8 cellular contexts compared by ENCODE assay signal in the genomic region with DNA sequence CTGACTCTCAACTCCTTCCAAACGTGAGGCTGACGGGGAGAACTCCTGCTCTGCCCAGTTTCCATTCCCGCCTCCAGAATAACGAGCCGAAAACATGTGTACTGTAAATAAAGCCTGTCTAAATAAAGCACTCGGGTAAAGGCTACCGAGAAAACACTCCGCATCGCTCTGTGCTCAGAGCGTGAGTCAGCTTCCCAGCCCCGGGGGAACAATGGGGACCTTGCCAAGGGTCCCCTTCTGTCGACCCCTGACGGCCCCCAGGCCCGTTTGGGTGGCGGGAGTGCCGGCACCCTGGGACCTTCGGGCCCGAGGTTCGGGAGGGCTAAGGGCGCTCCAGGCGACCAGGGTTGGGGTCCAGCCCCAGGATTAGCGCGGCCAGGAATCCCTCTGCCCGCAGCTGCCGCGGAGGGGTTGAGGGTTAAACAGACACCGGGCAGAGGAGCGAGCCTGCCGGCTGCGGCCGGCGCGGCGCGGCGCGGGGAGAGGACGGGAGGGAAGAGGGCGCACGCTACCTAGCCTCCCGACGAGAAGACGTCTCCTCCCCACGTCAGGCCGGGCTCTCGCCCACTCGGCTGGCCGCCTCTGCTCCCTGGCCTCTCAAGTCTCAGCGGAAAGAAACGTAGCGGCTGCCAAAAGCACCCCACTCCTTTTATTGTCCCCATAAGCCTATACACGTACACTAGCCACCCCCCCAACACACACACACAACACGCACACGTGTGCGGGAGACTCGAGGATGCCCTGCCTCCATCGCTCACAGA.
DNase-seq lines count a peak whose midpoint lies in the region; ATAC-seq, FAIRE-seq and TF ChIP-seq lines count a peak whose summit lies in the region.

No MANE protein-coding gene starts in this region.

- peaks cover 0 to 3% of the 10 kb centered on the region in 2 experiments; a peak in 2 of 4 replicates for H3K27me3 ChIP-seq in GM12878 (replicated peaks in 1 of 2; ENCODE audit: control insufficient read depth in 2 of 2, insufficient read depth in 2 of 2, low read length in 1 of 2)

- H3K4me3 ChIP-seq in GM12878 = no peak overlapping the region

- intact Hi-C loops in GM12878 (cut with micrococcal nuclease; ENCODE audit: unreplicated experiment) = loop anchor here (5.0 to 10.0 kb wide), 3 partner anchors 85 to 197 kb away; partner anchors contain the start of gene BCOR

- H3K9ac ChIP-seq in GM12878 (ENCODE audit: control insufficient read depth, insufficient read depth, low read length) = no peak overlapping the region; the same call in 1 of the 2 replicates

- no peaks in the 10 kb centered on the region for H3K36me3 ChIP-seq in GM12878 (ENCODE audit: control insufficient read depth in 2 of 2, insufficient read depth in 2 of 2, low read length in 1 of 2)

- WGBS in GM12878 (ENCODE audit: insufficient coverage, insufficient replicate concordance, low lambda C conversion rate, missing lambda C conversion rate) = 31% methylated on average over 46 of the region's 57 CpGs

- RAD21 ChIA-PET in GM12878 (lab: Charles Lee; ENCODE audit: unreplicated experiment) = interaction anchor here (1.7 to 1.8 kb wide), 2 partner anchors 84 to 159 kb away, joined by 3 to 5 read pairs; no protein-coding TSS in a partner anchor

- BruUV-seq in GM12878 (replicated peaks; lab: Mats Ljungman, UMichigan) = no TSS peak

- no peak for FAIRE-seq in GM12878 (lab: Jason Lieb, UNC)

- no peak for TF ChIP-seq POLR2A in GM12878 (IDR thresholded peaks at IDR 0.05; ENCODE audit: low read depth, low read length)

- SMC1A ChIA-PET in GM12878 (lab: Charles Lee; ENCODE audit: uncharacterized antibody, unreplicated experiment) = no interaction called here

- H2AFZ ChIP-seq in GM12878 (ENCODE audit: control insufficient read depth, low read depth, low read length) = peak overlapping the region; percentile 39; the same call in 1 of the 2 replicates

- peaks cover 5% of the 10 kb centered on the region; the same call in 1 of the 2 replicates for H3K4me1 ChIP-seq in GM12878 (ENCODE audit: control insufficient read depth, insufficient read depth, low read length)

- H3K9me3 ChIP-seq in GM12878 (replicated peaks; ENCODE audit: control insufficient read depth, insufficient read depth, low read length) = peaks cover 11% of the 10 kb centered on the region

- H3K79me2 ChIP-seq in GM12878 (ENCODE audit: control insufficient read depth, insufficient read depth, low read length) = no peaks in the 10 kb centered on the region

- TF ChIP-seq EP300 in GM12878 (IDR thresholded peaks at IDR 0.05; ENCODE audit: borderline replicate concordance in 1 of 2, control insufficient read depth in 1 of 2, low read depth in 2 of 2, low read length in 2 of 2) = no peak

- DNase-seq in M059J (ENCODE audit: low read depth) (peak; percentile 68), GM12878 (ENCODE audit: low read depth, low spot score) (no peak), left kidney (ENCODE audit: low read depth, low spot score) (peak; percentile 39), GOT3 (lab: John Stamatoyannopoulos, UW) (no peak)
- DNase-seq in effector CD4-positive, alpha-beta T cell = no peak

- no peaks in the 10 kb centered on the region for H4K20me1 ChIP-seq in GM12878 (ENCODE audit: control insufficient read depth, insufficient read depth)

- no peak for TF ChIP-seq RAD21 in GM12878 (IDR thresholded peaks at IDR 0.05; ENCODE audit: insufficient read depth, low read depth, low read length)

- H3K27ac ChIP-seq in GM12878 (ENCODE audit: control insufficient read depth, insufficient read depth) (no peak overlapping the region), temporal lobe (ENCODE audit: low read depth, low read length) (peak overlapping the region; percentile 27)

- CTCF ChIA-PET in GM12878 (lab: Yijun Ruan, JAX) = no interaction called here

- ATAC-seq in GM18909 (IDR thresholded peaks at IDR 0.05; ENCODE audit: poor library complexity, unreplicated experiment) (peak; percentile 18), GM12878 (peak; percentile 13), HG02588 (IDR thresholded peaks at IDR 0.05; ENCODE audit: unreplicated experiment) (no peak)

- TF ChIP-seq CTCF in GM12878 (IDR thresholded peaks at IDR 0.05 in 2 of 3, conservative IDR thresholded peaks at IDR 0.05 in 1 of 3; ENCODE audit: control insufficient read depth in 2 of 3, extremely low read depth in 1 of 3, insufficient read depth in 1 of 3, low read depth in 3 of 3, low read length in 3 of 3) = no peak

- POLR2A ChIA-PET in GM12878 (lab: Charles Lee) = interaction anchor here (0.9 kb wide), 1 partner anchor 86 kb away, joined by 4 read pairs; no protein-coding TSS in a partner anchor

- in situ Hi-C loops in GM12878 (cut with MboI) = no loop called here

- peak overlapping the region; percentile 66 for H3K4me2 ChIP-seq in GM12878 (ENCODE audit: control insufficient read depth, insufficient read depth)

TF ChIP-seq in GM12878, 131 proteins besides CTCF, POLR2A, EP300 and RAD21 (continues in another document):
- no peak for TF ChIP-seq SP1 (IDR thresholded peaks at IDR 0.05; ENCODE audit: low read depth, low read length)
- no peak for TF ChIP-seq ZSCAN29 (IDR thresholded peaks at IDR 0.05)
- no peak for TF ChIP-seq MYB (IDR thresholded peaks at IDR 0.05; ENCODE audit: borderline replicate concordance, low read depth, low read length)
- no peak for TF ChIP-seq E2F8 (IDR thresholded peaks at IDR 0.05; ENCODE audit: low read depth, partially characterized antibody)
- no peak for TF ChIP-seq SREBF2 (IDR thresholded peaks at IDR 0.05; ENCODE audit: low read length)
- TF ChIP-seq, protein P1, sequence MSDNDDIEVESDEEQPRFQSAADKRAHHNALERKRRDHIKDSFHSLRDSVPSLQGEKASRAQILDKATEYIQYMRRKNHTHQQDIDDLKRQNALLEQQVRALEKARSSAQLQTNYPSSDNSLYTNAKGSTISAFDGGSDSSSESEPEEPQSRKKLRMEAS (IDR thresholded peaks at IDR 0.05; ENCODE audit: low read depth, low read length) = no peak
- TF ChIP-seq, protein P2, sequence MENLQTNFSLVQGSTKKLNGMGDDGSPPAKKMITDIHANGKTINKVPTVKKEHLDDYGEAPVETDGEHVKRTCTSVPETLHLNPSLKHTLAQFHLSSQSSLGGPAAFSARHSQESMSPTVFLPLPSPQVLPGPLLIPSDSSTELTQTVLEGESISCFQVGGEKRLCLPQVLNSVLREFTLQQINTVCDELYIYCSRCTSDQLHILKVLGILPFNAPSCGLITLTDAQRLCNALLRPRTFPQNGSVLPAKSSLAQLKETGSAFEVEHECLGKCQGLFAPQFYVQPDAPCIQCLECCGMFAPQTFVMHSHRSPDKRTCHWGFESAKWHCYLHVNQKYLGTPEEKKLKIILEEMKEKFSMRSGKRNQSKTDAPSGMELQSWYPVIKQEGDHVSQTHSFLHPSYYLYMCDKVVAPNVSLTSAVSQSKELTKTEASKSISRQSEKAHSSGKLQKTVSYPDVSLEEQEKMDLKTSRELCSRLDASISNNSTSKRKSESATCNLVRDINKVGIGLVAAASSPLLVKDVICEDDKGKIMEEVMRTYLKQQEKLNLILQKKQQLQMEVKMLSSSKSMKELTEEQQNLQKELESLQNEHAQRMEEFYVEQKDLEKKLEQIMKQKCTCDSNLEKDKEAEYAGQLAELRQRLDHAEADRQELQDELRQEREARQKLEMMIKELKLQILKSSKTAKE (IDR thresholded peaks at IDR 0.05; ENCODE audit: low read depth, poor library complexity, severe bottlenecking) = no peak
- TF ChIP-seq, protein P3, sequence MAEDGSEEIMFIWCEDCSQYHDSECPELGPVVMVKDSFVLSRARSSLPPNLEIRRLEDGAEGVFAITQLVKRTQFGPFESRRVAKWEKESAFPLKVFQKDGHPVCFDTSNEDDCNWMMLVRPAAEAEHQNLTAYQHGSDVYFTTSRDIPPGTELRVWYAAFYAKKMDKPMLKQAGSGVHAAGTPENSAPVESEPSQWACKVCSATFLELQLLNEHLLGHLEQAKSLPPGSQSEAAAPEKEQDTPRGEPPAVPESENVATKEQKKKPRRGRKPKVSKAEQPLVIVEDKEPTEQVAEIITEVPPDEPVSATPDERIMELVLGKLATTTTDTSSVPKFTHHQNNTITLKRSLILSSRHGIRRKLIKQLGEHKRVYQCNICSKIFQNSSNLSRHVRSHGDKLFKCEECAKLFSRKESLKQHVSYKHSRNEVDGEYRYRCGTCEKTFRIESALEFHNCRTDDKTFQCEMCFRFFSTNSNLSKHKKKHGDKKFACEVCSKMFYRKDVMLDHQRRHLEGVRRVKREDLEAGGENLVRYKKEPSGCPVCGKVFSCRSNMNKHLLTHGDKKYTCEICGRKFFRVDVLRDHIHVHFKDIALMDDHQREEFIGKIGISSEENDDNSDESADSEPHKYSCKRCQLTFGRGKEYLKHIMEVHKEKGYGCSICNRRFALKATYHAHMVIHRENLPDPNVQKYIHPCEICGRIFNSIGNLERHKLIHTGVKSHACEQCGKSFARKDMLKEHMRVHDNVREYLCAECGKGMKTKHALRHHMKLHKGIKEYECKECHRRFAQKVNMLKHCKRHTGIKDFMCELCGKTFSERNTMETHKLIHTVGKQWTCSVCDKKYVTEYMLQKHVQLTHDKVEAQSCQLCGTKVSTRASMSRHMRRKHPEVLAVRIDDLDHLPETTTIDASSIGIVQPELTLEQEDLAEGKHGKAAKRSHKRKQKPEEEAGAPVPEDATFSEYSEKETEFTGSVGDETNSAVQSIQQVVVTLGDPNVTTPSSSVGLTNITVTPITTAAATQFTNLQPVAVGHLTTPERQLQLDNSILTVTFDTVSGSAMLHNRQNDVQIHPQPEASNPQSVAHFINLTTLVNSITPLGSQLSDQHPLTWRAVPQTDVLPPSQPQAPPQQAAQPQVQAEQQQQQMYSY (CRISPR knock-in tag; IDR thresholded peaks at IDR 0.05) = no peak
- no peak for TF ChIP-seq FOXK2 (IDR thresholded peaks at IDR 0.05)
- no peak for TF ChIP-seq JUND (IDR thresholded peaks at IDR 0.05; ENCODE audit: low read depth, low read length)

Comparison
In these comparisons a context has a peak if more than half of its experiments do, and no peak if none do; other contexts are left out.
1. DNase-seq: peak in M059J (single experiment) and left kidney (single experiment); none in GM12878 (single experiment), GOT3 (single experiment) and effector CD4-positive, alpha-beta T cell (single experiment).